1 cellular context compared by ENCODE assay signal in genomic region chr22:26658671-26659478, GRCh38.
A peak's percentile ranks its signal among the peaks of the same experiment; 100 is the strongest.
TF ChIP-seq lines count a peak whose summit lies in the region.

No MANE protein-coding gene starts in this region.

TF ChIP-seq in K562, 482 proteins besides CTCF, POLR2A, EP300 and RAD21 (continued from another document and continues in another):
- no peak for TF ChIP-seq CHD7 (IDR thresholded peaks at IDR 0.05; ENCODE audit: low read depth, low read length)
- no peak for TF ChIP-seq ZNF76 (CRISPR knock-in tag; IDR thresholded peaks at IDR 0.05; ENCODE audit: borderline replicate concordance)
- TF ChIP-seq CBFA2T3 (IDR thresholded peaks at IDR 0.05), result peak; percentile 76
- no peak for TF ChIP-seq KLF10 (CRISPR knock-in tag; IDR thresholded peaks at IDR 0.05)
- no peak for TF ChIP-seq PHF20 (IDR thresholded peaks at IDR 0.05; ENCODE audit: partially characterized antibody)
- TF ChIP-seq STAT5A (IDR thresholded peaks at IDR 0.05; ENCODE audit: borderline replicate concordance, low read length), result no peak
- TF ChIP-seq ZNF77 (CRISPR knock-in tag; IDR thresholded peaks at IDR 0.05), result no peak
- TF ChIP-seq MAZ (CRISPR knock-in tag; conservative IDR thresholded peaks at IDR 0.05 in 1 of 2, IDR thresholded peaks at IDR 0.05 in 1 of 2), result peak; percentile 54 to 61
- TF ChIP-seq ZFPM2 (CRISPR knock-in tag; IDR thresholded peaks at IDR 0.05), result no peak
- no peak for TF ChIP-seq ATF2 (CRISPR knock-in tag; IDR thresholded peaks at IDR 0.05)
- no peak for TF ChIP-seq TBP (optimal IDR thresholded peaks at IDR 0.05; ENCODE audit: low read depth, low read length)
- TF ChIP-seq NCOA2 (IDR thresholded peaks at IDR 0.05; ENCODE audit: partially characterized antibody in 2 of 2), result no peak
- TF ChIP-seq FOXK2 (conservative IDR thresholded peaks at IDR 0.05 in 1 of 2, IDR thresholded peaks at IDR 0.05 in 1 of 2; ENCODE audit: low read depth in 2 of 2), result peak; percentile 82 to 87
- TF ChIP-seq ZNF444 (CRISPR knock-in tag; IDR thresholded peaks at IDR 0.05), result no peak
- no peak for TF ChIP-seq KAT8 (IDR thresholded peaks at IDR 0.05; ENCODE audit: low read depth)
- TF ChIP-seq FOS (IDR thresholded peaks at IDR 0.05; ENCODE audit: extremely low read depth, insufficient read length), result peak; percentile 24
- TF ChIP-seq MED1 (CRISPR knock-in tag; IDR thresholded peaks at IDR 0.05; ENCODE audit: borderline replicate concordance), result no peak
- no peak for TF ChIP-seq KLF1 (tag; IDR thresholded peaks at IDR 0.05)
- TF ChIP-seq HDAC2 (IDR thresholded peaks at IDR 0.05), result peak; percentile 85
- TF ChIP-seq KLF6 (CRISPR knock-in tag; IDR thresholded peaks at IDR 0.05; ENCODE audit: borderline replicate concordance), result no peak
- TF ChIP-seq GTF2E2 (tag; IDR thresholded peaks at IDR 0.05), result no peak
- no peak for TF ChIP-seq ZNF551 (CRISPR knock-in tag; IDR thresholded peaks at IDR 0.05)
- TF ChIP-seq ZNF280B (CRISPR knock-in tag; IDR thresholded peaks at IDR 0.05), result no peak
- no peak for TF ChIP-seq CBX5 (IDR thresholded peaks at IDR 0.05; ENCODE audit: borderline replicate concordance, low read depth)
- TF ChIP-seq HDAC3 (IDR thresholded peaks at IDR 0.05; ENCODE audit: borderline replicate concordance, partially characterized antibody), result no peak
- peak; percentile 74 for TF ChIP-seq SMARCB1 (IDR thresholded peaks at IDR 0.05; ENCODE audit: insufficient read length, low read depth)
- no peak for TF ChIP-seq STAG1 (CRISPR knock-in tag; IDR thresholded peaks at IDR 0.05; ENCODE audit: borderline replicate concordance)
- no peak for TF ChIP-seq ZNF407 (IDR thresholded peaks at IDR 0.05; ENCODE audit: low read depth)
- no peak for TF ChIP-seq E2F1 (CRISPR knock-in tag; IDR thresholded peaks at IDR 0.05)
- TF ChIP-seq CREB3L1 (IDR thresholded peaks at IDR 0.05; ENCODE audit: borderline replicate concordance, low read depth), result peak; percentile 92
- TF ChIP-seq HNRNPK (IDR thresholded peaks at IDR 0.05; ENCODE audit: low read depth, low read length, poor library complexity, severe bottlenecking), result no peak
